Comparison of ENCODE assay signal across 14 cellular contexts in the genomic region with DNA sequence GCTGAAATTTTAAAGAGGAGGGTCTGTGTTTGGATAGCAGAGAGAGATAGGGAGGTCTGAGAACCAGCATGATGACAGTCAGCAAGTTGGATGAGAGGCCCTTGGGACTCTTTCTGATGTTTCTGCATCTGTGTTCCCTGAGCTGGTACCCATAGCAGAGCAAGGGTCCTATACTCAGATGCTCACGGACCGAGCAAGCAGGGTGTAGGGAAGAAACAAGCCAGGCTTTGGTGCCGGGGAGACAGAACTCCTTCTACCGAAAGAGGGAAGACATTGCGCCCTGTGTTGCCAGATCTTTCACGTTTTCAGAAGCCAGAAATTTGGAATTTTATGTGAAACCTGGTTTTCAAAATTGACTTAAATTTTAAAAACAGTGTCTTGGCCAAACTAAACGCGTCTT. TPM values are rescaled to one million over a fixed set of nuclear protein-coding genes. Genes with fewer than 3 reads are reported as not detected.
A peak's percentile ranks its signal among the peaks of the same experiment; 100 is the strongest.
DNase-seq lines count a peak whose midpoint lies in the region; FAIRE-seq and TF ChIP-seq lines count a peak whose summit lies in the region.
"Had no signal": no experiment of that assay in that cellular context is flagged by ENCODE, and none has a peak within 500 bp of the region (broad histone marks: within the 10 kb centered on the region; RNA-seq: fewer than 3 reads in every experiment).

No MANE protein-coding gene starts in this region.

- peaks cover 1% of the 10 kb centered on the region; the same call in 1 of the 2 replicates for H3K36me3 ChIP-seq in Caco-2 (ENCODE audit: control insufficient read depth, insufficient read depth, low read length)
- H3K36me3 ChIP-seq in astrocyte (ENCODE audit: insufficient read depth, low read length), result peaks cover 6% of the 10 kb centered on the region
- H3K36me3 ChIP-seq in mesenchymal stem cell (ENCODE audit: control insufficient read depth in 1 of 2, insufficient read depth in 2 of 2, low read depth in 1 of 2, low read length in 2 of 2), result peaks cover 0 to 8% of the 10 kb centered on the region in 2 experiments
- peaks cover 0 to 97% (median 14%) of the 10 kb centered on the region in 6 donors for H3K36me3 ChIP-seq in spleen

- DNase-seq in Caco-2 (no peak), astrocyte (ENCODE audit: low read depth) (no peak), mesenchymal stem cell (no peak), spleen (no peak), iPS-NIHi7 (ENCODE audit: extremely low spot score) (no peak), Calu3 (no peak), Kasumi-1 (lab: John Stamatoyannopoulos, UW) (no peak)
- DNase-seq: activated T-cell treated with anti-CD3 and anti-CD28 coated beads, Interleukin-2, amount 50 U/mL, for 4 hours; dorsolateral prefrontal cortex; GDM1; mammary epithelial cell; NCI-H2081; NCI-H774 had no signal

- WGBS in mesenchymal stem cell, result 96% methylated on average over 8 of the region's 8 CpGs
- WGBS in spleen, 5 donors, result 95 to 98% (median 97%) methylated on average over 8 of the region's 8 CpGs

- H3K4me3 Mint-ChIP-seq in Caco-2 (ENCODE audit: unreplicated experiment) (no peak overlapping the region), astrocyte (ENCODE audit: unreplicated experiment) (peak overlapping the region; percentile 57), Calu3 (ENCODE audit: low read depth, unreplicated experiment) (no peak overlapping the region)
- H3K4me3 Mint-ChIP-seq: activated T-cell treated with anti-CD3 and anti-CD28 coated beads, Interleukin-2, amount 50 U/mL, for 4 hours had no signal

- peak overlapping the region; percentile 93 for H2AK5ac ChIP-seq in mesenchymal stem cell (ENCODE audit: low read length, severe bottlenecking)

- no peak overlapping the region for H3K14ac ChIP-seq in mesenchymal stem cell (ENCODE audit: low read length in 2 of 2)

- H3K4me1 ChIP-seq in Caco-2, result peaks cover 27% of the 10 kb centered on the region
- H3K4me1 ChIP-seq in astrocyte (ENCODE audit: insufficient read depth, low read length), result peaks cover 71% of the 10 kb centered on the region
- peaks cover 17% of the 10 kb centered on the region for H3K4me1 ChIP-seq in mesenchymal stem cell (ENCODE audit: control insufficient read depth, insufficient read depth, low read depth, low read length)
- peaks cover 4 to 79% (median 25%) of the 10 kb centered on the region in 6 donors for H3K4me1 ChIP-seq in spleen

- no TSS peak for BruUV-seq in Caco-2 (replicated peaks; lab: Mats Ljungman, UMichigan)
- no TSS peak for BruUV-seq in Calu3 (replicated peaks; lab: Mats Ljungman, UMichigan)

- no peak for FAIRE-seq in astrocyte (lab: Jason Lieb, UNC)

- H3K23ac ChIP-seq in mesenchymal stem cell (ENCODE audit: low read length in 2 of 2), result no peak overlapping the region

- H3K79me1 ChIP-seq in mesenchymal stem cell (replicated peaks; ENCODE audit: low read length, poor library complexity, severe bottlenecking), result peaks cover 12% of the 10 kb centered on the region

- H4K91ac ChIP-seq in mesenchymal stem cell (ENCODE audit: low read length), result peak overlapping the region; percentile 85

- H3K27ac Mint-ChIP-seq in Caco-2 (ENCODE audit: unreplicated experiment), result peak overlapping the region; percentile 40
- peak overlapping the region; percentile 92 for H3K27ac Mint-ChIP-seq in astrocyte (ENCODE audit: unreplicated experiment)
- H3K27ac Mint-ChIP-seq in Calu3 (ENCODE audit: unreplicated experiment), result no peak overlapping the region

- H2BK15ac ChIP-seq in mesenchymal stem cell (ENCODE audit: low read depth, poor library complexity, severe bottlenecking), result no peak overlapping the region

- no peak for TF ChIP-seq CTCF in Caco-2 (IDR thresholded peaks at IDR 0.05; ENCODE audit: insufficient read depth in 1 of 2, low read depth in 1 of 2, low read length in 1 of 2, severe bottlenecking in 1 of 2, unreplicated experiment in 1 of 2)
- TF ChIP-seq CTCF in astrocyte (IDR thresholded peaks at IDR 0.05; ENCODE audit: insufficient read depth, low read depth, low read length), result no peak
- no peak for TF ChIP-seq CTCF in spleen (IDR thresholded peaks at IDR 0.05 in 8 of 11, conservative IDR thresholded peaks at IDR 0.05 in 3 of 11)
- no peak for TF ChIP-seq CTCF in Calu3 (IDR thresholded peaks at IDR 0.05; ENCODE audit: unreplicated experiment)

- peak overlapping the region; percentile 93 for H2BK120ac ChIP-seq in mesenchymal stem cell (ENCODE audit: low read depth, low read length)

- H3K27ac ChIP-seq in astrocyte (ENCODE audit: low read depth, low read length), result peak overlapping the region; percentile 99
- peak overlapping the region; percentile 93 for H3K27ac ChIP-seq in mesenchymal stem cell (ENCODE audit: low read length, poor library complexity, severe bottlenecking)
- H3K27ac ChIP-seq in spleen, result peak overlapping the region; percentile 4 to 63 (median 38)

- H3K9me3 ChIP-seq in Caco-2 (no peaks in the 10 kb centered on the region), astrocyte (ENCODE audit: insufficient read depth, low read depth, low read length) (no peaks in the 10 kb centered on the region), mesenchymal stem cell (ENCODE audit: control insufficient read depth, low read length) (no peaks in the 10 kb centered on the region), spleen (no peaks in the 10 kb centered on the region)
- H3K9me3 ChIP-seq: tibial nerve had no signal

- peak overlapping the region; percentile 89 for H3K9ac ChIP-seq in astrocyte (ENCODE audit: low read length)
- H3K9ac ChIP-seq in mesenchymal stem cell (ENCODE audit: low read length), result no peak overlapping the region

- peak overlapping the region; percentile 69 to 74 for H3K18ac ChIP-seq in mesenchymal stem cell (ENCODE audit: low read depth in 1 of 2, low read length in 2 of 2)

- intact Hi-C loops in Caco-2 (cut with micrococcal nuclease; ENCODE audit: unreplicated experiment), result no loop called here
- intact Hi-C loops in spleen (cut with DNase I; ENCODE audit: low total_unique reads), result no loop called here
- intact Hi-C loops in Calu3 (cut with micrococcal nuclease; ENCODE audit: unreplicated experiment), result no loop called here

- no peak overlapping the region for H2AFZ ChIP-seq in astrocyte (ENCODE audit: low read depth, low read length)
- H2AFZ ChIP-seq in mesenchymal stem cell (ENCODE audit: low read depth, low read length), result no peak overlapping the region

- H3K4ac ChIP-seq in mesenchymal stem cell (ENCODE audit: low read depth in 1 of 2, low read length in 2 of 2), result peak overlapping the region; percentile 55 to 70

- H3K4me1 Mint-ChIP-seq in Caco-2 (ENCODE audit: low read depth, unreplicated experiment), result peaks cover 32% of the 10 kb centered on the region
- H3K4me1 Mint-ChIP-seq in astrocyte (ENCODE audit: low read depth, unreplicated experiment), result peaks cover 71% of the 10 kb centered on the region
- peaks cover 77% of the 10 kb centered on the region for H3K4me1 Mint-ChIP-seq in Calu3 (ENCODE audit: low read depth, unreplicated experiment)

- H3K27me3 ChIP-seq in Caco-2 (replicated peaks; ENCODE audit: control insufficient read depth, insufficient read depth, low read length) (no peaks in the 10 kb centered on the region), astrocyte (ENCODE audit: insufficient read depth, low read length) (no peaks in the 10 kb centered on the region), mesenchymal stem cell (ENCODE audit: control insufficient read depth in 1 of 2, insufficient read depth in 1 of 2, low read length in 2 of 2) (no peaks in the 10 kb centered on the region), spleen (replicated peaks in 1 of 7) (no peaks in the 10 kb centered on the region)
- H3K27me3 ChIP-seq: dorsolateral prefrontal cortex, tibial nerve had no signal

- H3K4me2 ChIP-seq in astrocyte (ENCODE audit: low read length) (peak overlapping the region; percentile 86), mesenchymal stem cell (ENCODE audit: low read length, poor library complexity, severe bottlenecking) (no peak overlapping the region)

- H3K9me3 Mint-ChIP-seq in Caco-2 (ENCODE audit: unreplicated experiment) (no peaks in the 10 kb centered on the region), astrocyte (ENCODE audit: unreplicated experiment) (peaks cover 2% of the 10 kb centered on the region), Calu3 (ENCODE audit: low read depth, unreplicated experiment) (no peaks in the 10 kb centered on the region)
- H3K9me3 Mint-ChIP-seq: activated T-cell treated with anti-CD3 and anti-CD28 coated beads, Interleukin-2, amount 50 U/mL, for 4 hours had no signal

- H4K8ac ChIP-seq in mesenchymal stem cell (ENCODE audit: low read length), result peak overlapping the region; percentile 35

- peak overlapping the region; percentile 80 to 87 for H2BK12ac ChIP-seq in mesenchymal stem cell (ENCODE audit: low read length in 2 of 2)

- H4K20me1 ChIP-seq in astrocyte (ENCODE audit: insufficient read depth, low read length), result no peaks in the 10 kb centered on the region

- no peaks in the 10 kb centered on the region for H3K27me3 Mint-ChIP-seq in Caco-2 (ENCODE audit: insufficient read depth, unreplicated experiment)
- no peaks in the 10 kb centered on the region for H3K27me3 Mint-ChIP-seq in astrocyte (ENCODE audit: low read depth, unreplicated experiment)
- H3K27me3 Mint-ChIP-seq in Calu3 (ENCODE audit: unreplicated experiment), result no peaks in the 10 kb centered on the region

- no peak overlapping the region for H3K4me3 ChIP-seq in Caco-2 (ENCODE audit: low read depth, low read length)
- H3K4me3 ChIP-seq in astrocyte (ENCODE audit: insufficient read depth, low read depth, low read length), result no peak overlapping the region
- H3K4me3 ChIP-seq in mesenchymal stem cell (ENCODE audit: insufficient read depth in 1 of 2, low read depth in 1 of 2, low read length in 2 of 2), result no peak overlapping the region
- H3K4me3 ChIP-seq in spleen, result no peak overlapping the region
- H3K4me3 ChIP-seq: dorsolateral prefrontal cortex, tibial nerve had no signal

- TF ChIP-seq POLR2A in spleen (IDR thresholded peaks at IDR 0.05), result no peak

- CTCF ChIA-PET in Caco-2 (lab: Charles Lee) (no interaction called here), Calu3 (lab: Charles Lee) (no interaction called here)

- H3K79me2 ChIP-seq in astrocyte (ENCODE audit: insufficient read depth, low read length), result peaks cover 40% of the 10 kb centered on the region

- H3K36me3 Mint-ChIP-seq in Caco-2 (ENCODE audit: insufficient read depth, unreplicated experiment) (peaks cover 98% of the 10 kb centered on the region), astrocyte (ENCODE audit: low read depth, unreplicated experiment) (peaks cover 21% of the 10 kb centered on the region), Calu3 (ENCODE audit: insufficient read depth, unreplicated experiment) (peaks cover 48% of the 10 kb centered on the region)

- POLR2A ChIA-PET in Caco-2 (lab: Charles Lee), result no interaction called here

- H2BK5ac ChIP-seq in mesenchymal stem cell (ENCODE audit: low read depth, low read length, poor library complexity, severe bottlenecking), result peak overlapping the region; percentile 34

RNA-seq across cellular contexts. Expression of gene NEDD9, which starts 34.6 kb away (rescaled TPM):
- total RNA-seq in Caco-2 (2022), result 33.2 and 36.2 TPM in 2 replicates
- total RNA-seq in astrocyte, result 37.3 and 39.6 TPM in 2 replicates
- polyA plus RNA-seq in mesenchymal stem cell (2013, experiment 1 of 2), result 6.1 TPM
- 6.1 TPM for polyA plus RNA-seq in mesenchymal stem cell (2013, experiment 2 of 2)
- 100 to 1,000 TPM in 6 of 7 donors, 10 to 100 TPM in 1; 94.1 to 208 (median 124) TPM for total RNA-seq in spleen
- polyA plus RNA-seq in spleen, result 10 to 100 TPM; 16.1 to 21.3 (median 18.2) TPM
- total RNA-seq in Calu3 (2022), result 18.2 and 28.1 TPM in 2 replicates

Comparison
In these comparisons a context has a peak if more than half of its experiments do, and no peak if none do; other contexts are left out.
1. H3K27ac ChIP-seq: peak in every context shown above with its lines; median percentile 99 in astrocyte; 93 in mesenchymal stem cell; 38 in spleen.